26 cellular contexts compared by ENCODE assay signal in the genomic region with DNA sequence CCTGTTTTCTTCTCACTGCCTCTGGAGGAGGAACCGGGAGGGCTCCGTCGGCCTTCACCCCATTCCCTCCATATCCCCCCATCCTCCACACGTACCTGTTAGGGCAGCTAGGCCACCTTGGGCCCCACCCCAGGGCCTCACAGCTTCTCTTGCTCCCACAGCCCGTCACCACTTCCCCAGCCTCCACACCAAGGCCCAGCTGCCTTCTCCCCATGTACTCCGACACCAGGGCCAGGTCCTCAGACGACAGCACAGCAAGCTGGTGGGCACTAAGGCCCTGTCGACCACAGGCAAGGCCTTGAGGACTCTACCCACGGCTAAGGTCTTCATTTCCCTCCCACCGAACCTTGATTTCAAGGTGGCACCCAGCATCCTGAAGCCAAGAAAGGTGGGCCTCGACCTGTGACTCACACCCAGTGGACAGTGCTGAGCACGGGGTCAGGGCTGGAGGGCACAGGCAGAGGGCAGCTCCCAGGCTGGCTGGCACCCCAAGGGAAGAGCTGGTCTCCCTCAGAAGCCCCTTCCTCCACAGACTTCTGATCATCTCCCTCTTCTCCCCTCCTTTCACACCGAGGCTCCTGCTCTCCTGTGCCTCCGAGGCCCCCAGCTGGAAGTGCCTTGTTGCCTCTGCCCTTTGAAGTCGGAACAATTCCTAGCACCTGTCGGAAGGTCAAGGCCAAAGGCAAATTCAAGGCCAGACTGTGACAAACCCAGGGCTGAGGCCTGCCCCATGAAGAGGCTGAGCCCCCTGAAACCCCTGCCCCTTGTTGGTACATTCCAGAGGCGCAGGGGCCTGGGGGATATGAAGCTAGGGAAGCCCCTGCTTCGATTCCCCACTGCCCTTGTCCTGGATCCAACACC. TPM values are rescaled to one million over a fixed set of nuclear protein-coding genes. Genes with fewer than 3 reads are reported as not detected.
A peak's percentile ranks its signal among the peaks of the same experiment; 100 is the strongest.
DNase-seq lines count a peak whose midpoint lies in the region; ATAC-seq and TF ChIP-seq lines count a peak whose summit lies in the region.
"Had no signal": no experiment of that assay in that cellular context is flagged by ENCODE, and none has a peak within 500 bp of the region (broad histone marks: within the 10 kb centered on the region; RNA-seq: fewer than 3 reads in every experiment).

No MANE protein-coding gene starts in this region.

- POLR2A ChIA-PET in RWPE1 (lab: Yijun Ruan, JAX; ENCODE audit: low non-redundant PET) = interaction anchor here (0.6 kb wide), 1 partner anchor 36 kb away, joined by 9 read pairs; no protein-coding TSS in a partner anchor

- TF ChIP-seq CTCF in CD14-positive monocyte (IDR thresholded peaks at IDR 0.05) = no peak
- no peak for TF ChIP-seq CTCF in RWPE1 (conservative IDR thresholded peaks at IDR 0.05; ENCODE audit: low read depth)
- TF ChIP-seq CTCF in nephron progenitor cell (IDR thresholded peaks at IDR 0.05) = no peak
- no peak for TF ChIP-seq CTCF in foreskin keratinocyte (conservative IDR thresholded peaks at IDR 0.05)

- H3K36me3 Mint-ChIP-seq in CD14-positive monocyte (peaks cover 55 to 76% of the 10 kb centered on the region in 2 donors), nephron progenitor cell (ENCODE audit: low read depth) (peaks cover 26% of the 10 kb centered on the region)

- DNase-seq in CD14-positive monocyte (ENCODE audit: low spot score) (no peak), RWPE1 (ENCODE audit: low spot score) (no peak), nephron progenitor cell (no peak), sciatic nerve (ENCODE audit: low spot score) (no peak), foreskin keratinocyte (no peak)
- DNase-seq: C1 segment of cervical spinal cord; CD8-positive, alpha-beta memory T cell; DMS 273 treated with DMSO at 0.1 percent for 48 hours; DMS79 treated with DMSO at 0.1 percent for 48 hours; GF-D8; GOT3; HCEC 1CT; Karpas-422; NCI-H1105; NCI-H1436 treated with DMSO at 0.1 percent for 48 hours; NCI-H1930; NCI-H2107; NCI-H446; NCI-H524 treated with DMSO at 0.1 percent for 48 hours; NCI-H774; SJCRH30 had no signal

- no peaks in the 10 kb centered on the region for H3K4me1 ChIP-seq in foreskin keratinocyte
- H3K4me1 ChIP-seq: A549, SJCRH30 had no signal

- intact Hi-C loops in CD14-positive monocyte (cut with micrococcal nuclease) = no loop called here
- intact Hi-C loops in sciatic nerve (cut with DNase I) = no loop called here

- H3K27ac ChIP-seq in RWPE1 = peak overlapping the region; percentile 18; the same call in 1 of the 2 replicates
- H3K27ac ChIP-seq in foreskin keratinocyte = no peak overlapping the region
- H3K27ac ChIP-seq: A549, HL-60, SJCRH30 had no signal

- H3K27ac Mint-ChIP-seq in CD14-positive monocyte (peak overlapping the region in 5 of 7 donors; percentile 11 to 64 (median 56)), nephron progenitor cell (peak overlapping the region; percentile 88)

- H3K27me3 Mint-ChIP-seq in CD14-positive monocyte (ENCODE audit: low read depth in 3 of 3) (peaks cover 0 to 4% (median 2%) of the 10 kb centered on the region in 3 donors), nephron progenitor cell (ENCODE audit: low read depth, poor library complexity) (no peaks in the 10 kb centered on the region)
- H3K27me3 Mint-ChIP-seq: CD8-positive, alpha-beta memory T cell had no signal

- H3K27me3 ChIP-seq in foreskin keratinocyte = no peaks in the 10 kb centered on the region
- H3K27me3 ChIP-seq: SJCRH30 had no signal

- ATAC-seq in sciatic nerve (peak; percentile 16), GM18511 (IDR thresholded peaks at IDR 0.05; ENCODE audit: unreplicated experiment) (no peak), HG02973 (IDR thresholded peaks at IDR 0.05; ENCODE audit: unreplicated experiment) (no peak), foreskin keratinocyte (no peak)
- ATAC-seq: SK-N-SH treated with all-trans-retinoic acid at 6 μM for 48 hours had no signal

- no peak overlapping the region for H3K4me3 Mint-ChIP-seq in CD14-positive monocyte
- no peak overlapping the region for H3K4me3 Mint-ChIP-seq in nephron progenitor cell

- CTCF ChIA-PET in RWPE1 (lab: Yijun Ruan, JAX) = no interaction called here

- H3K9me3 Mint-ChIP-seq in CD14-positive monocyte = no peaks in the 10 kb centered on the region
- H3K9me3 Mint-ChIP-seq in nephron progenitor cell = no peaks in the 10 kb centered on the region
- H3K9me3 Mint-ChIP-seq: CD8-positive, alpha-beta memory T cell had no signal

- H3K4me1 Mint-ChIP-seq in CD14-positive monocyte = peaks cover 13% of the 10 kb centered on the region
- no peaks in the 10 kb centered on the region for H3K4me1 Mint-ChIP-seq in nephron progenitor cell

RNA-seq across cellular contexts. Expression of a gene that starts 9.1 kb away (rescaled TPM):
- polyA plus RNA-seq in CD14-positive monocyte (10 to 100 TPM; 42.6 to 51.5 TPM), foreskin keratinocyte (78.4 and 85.1 TPM in 2 replicates)
- total RNA-seq in sciatic nerve (29.6 TPM), foreskin keratinocyte (56.4 and 62.2 TPM in 2 replicates)

RNA-seq across cellular contexts. Expression of a gene that starts 24.7 kb away (rescaled TPM):
- polyA plus RNA-seq in CD14-positive monocyte (1 to 10 TPM; 1.1 to 1.8 TPM), foreskin keratinocyte (2.0 and 4.7 TPM in 2 replicates)
- total RNA-seq in sciatic nerve (113 TPM), foreskin keratinocyte (3.0 and 5.5 TPM in 2 replicates)

RNA-seq across cellular contexts. Expression of a gene that starts 41.9 kb away (rescaled TPM):
- polyA plus RNA-seq in CD14-positive monocyte (100 to 1,000 TPM; 389 to 390 TPM), foreskin keratinocyte (165 and 174 TPM in 2 replicates)
- total RNA-seq in sciatic nerve (117 TPM), foreskin keratinocyte (140 and 146 TPM in 2 replicates)

RNA-seq across cellular contexts. Expression of a gene that starts 42.5 kb away (rescaled TPM):
- polyA plus RNA-seq in CD14-positive monocyte (10 to 100 TPM; 36.1 to 46.9 TPM), foreskin keratinocyte (63.8 and 66.4 TPM in 2 replicates)
- total RNA-seq in sciatic nerve (43.1 TPM), foreskin keratinocyte (56.0 and 56.1 TPM in 2 replicates)

RNA-seq across cellular contexts. Expression of a gene that starts 45.3 kb away (rescaled TPM):
- polyA plus RNA-seq in CD14-positive monocyte (not detected), foreskin keratinocyte (0.07 and 0.08 TPM in 2 replicates)
- total RNA-seq in sciatic nerve (13.6 TPM), foreskin keratinocyte (0.14 TPM in 1 of 2 replicates, not detected in the other)
- total RNA-seq: CD8-positive, alpha-beta memory T cell; SJCRH30 had no signal
- polyA plus RNA-seq: CD8-positive, alpha-beta memory T cell had no signal

Comparison
In these comparisons a context has a peak if more than half of its experiments do, and no peak if none do; other contexts are left out.
1. RNA of a gene that starts 24.7 kb away (total RNA-seq): 113 TPM in sciatic nerve (single experiment); 3.0 to 5.5 TPM in foreskin keratinocyte; every median in the first group is over 10 times any median in the second.